Comparison of ENCODE assay signal across 1 cellular context in genomic region chr9:117487555-117488175, GRCh38.
TF ChIP-seq lines count a peak whose summit lies in the region.

No MANE protein-coding gene starts in this region.

TF ChIP-seq in HepG2, 621 proteins besides CTCF, POLR2A, EP300 and RAD21 (continued from another document and continues in another):
- TF ChIP-seq RERE (CRISPR knock-in tag; IDR thresholded peaks at IDR 0.05; ENCODE audit: low read depth), result no peak
- TF ChIP-seq ZNF484 (CRISPR knock-in tag; IDR thresholded peaks at IDR 0.05; ENCODE audit: borderline replicate concordance, low read depth), result no peak
- peak; percentile 39; the same call in 1 of the 2 replicates for TF ChIP-seq ZNF205 (CRISPR knock-in tag; IDR thresholded peaks at IDR 0.05)
- TF ChIP-seq ZNF674 (CRISPR knock-in tag; IDR thresholded peaks at IDR 0.05; ENCODE audit: low read depth), result no peak
- 0 out of 2 replicates have a peak, but pooled peaks have one; percentile 35 for TF ChIP-seq ZSCAN5A (CRISPR knock-in tag; IDR thresholded peaks at IDR 0.05; ENCODE audit: borderline replicate concordance)
- no peak for TF ChIP-seq PCBP1 (IDR thresholded peaks at IDR 0.05; ENCODE audit: borderline replicate concordance, low read depth, low read length)
- TF ChIP-seq HMGXB3 (CRISPR knock-in tag; IDR thresholded peaks at IDR 0.05; ENCODE audit: borderline replicate concordance), result no peak
- TF ChIP-seq PBX3 (CRISPR knock-in tag; IDR thresholded peaks at IDR 0.05; ENCODE audit: borderline replicate concordance), result no peak
- TF ChIP-seq CEBPZ (IDR thresholded peaks at IDR 0.05; ENCODE audit: low read length), result no peak
- no peak for TF ChIP-seq NPAS2 (CRISPR knock-in tag; IDR thresholded peaks at IDR 0.05; ENCODE audit: borderline replicate concordance)
- no peak for TF ChIP-seq ZNF773 (CRISPR knock-in tag; IDR thresholded peaks at IDR 0.05; ENCODE audit: borderline replicate concordance)
- peak; percentile 88 for TF ChIP-seq SALL1 (CRISPR knock-in tag; IDR thresholded peaks at IDR 0.05)
- no peak for TF ChIP-seq ZNF530 (CRISPR knock-in tag; IDR thresholded peaks at IDR 0.05; ENCODE audit: low read depth)
- no peak for TF ChIP-seq CSRNP2 (CRISPR knock-in tag; conservative IDR thresholded peaks at IDR 0.05; ENCODE audit: low read depth)
- TF ChIP-seq SMAD3 (CRISPR knock-in tag; IDR thresholded peaks at IDR 0.05), result peak; percentile 79
- TF ChIP-seq RFX3 (CRISPR knock-in tag; IDR thresholded peaks at IDR 0.05), result no peak
- TF ChIP-seq THAP9 (CRISPR knock-in tag; IDR thresholded peaks at IDR 0.05; ENCODE audit: borderline replicate concordance), result peak; percentile 36; the same call in 1 of the 2 replicates
- TF ChIP-seq KAT7 (CRISPR knock-in tag; IDR thresholded peaks at IDR 0.05; ENCODE audit: borderline replicate concordance), result 0 out of 2 replicates have a peak, but pooled peaks have one; percentile 37
- peak; percentile 81; the same call in 1 of the 2 replicates for TF ChIP-seq ZNF83 (CRISPR knock-in tag; IDR thresholded peaks at IDR 0.05; ENCODE audit: borderline replicate concordance)
- no peak for TF ChIP-seq ZBTB49 (CRISPR knock-in tag; IDR thresholded peaks at IDR 0.05; ENCODE audit: borderline replicate concordance)
- TF ChIP-seq DDIT3 (CRISPR knock-in tag; IDR thresholded peaks at IDR 0.05), result no peak
- no peak for TF ChIP-seq RBM39 (IDR thresholded peaks at IDR 0.05; ENCODE audit: low read depth, low read length, poor library complexity, severe bottlenecking)
- no peak for TF ChIP-seq FOXO4 (CRISPR knock-in tag; conservative IDR thresholded peaks at IDR 0.05)
- TF ChIP-seq ZNF572 (CRISPR knock-in tag; IDR thresholded peaks at IDR 0.05), result no peak
- peak; percentile 30; the same call in 1 of the 2 replicates for TF ChIP-seq DR1 (CRISPR knock-in tag; IDR thresholded peaks at IDR 0.05)
- no peak for TF ChIP-seq MZF1 (CRISPR knock-in tag; IDR thresholded peaks at IDR 0.05; ENCODE audit: borderline replicate concordance)
